Comparison of ENCODE assay signal across 8 cellular contexts in genomic region chr9:35611230-35611797, GRCh38. TPM values are rescaled to one million over a fixed set of nuclear protein-coding genes. Genes with fewer than 3 reads are reported as not detected.
DNase-seq lines count a peak whose midpoint lies in the region; ATAC-seq and TF ChIP-seq lines count a peak whose summit lies in the region.
"Had no signal": no experiment of that assay in that cellular context is flagged by ENCODE, and none has a peak within 500 bp of the region (broad histone marks: within the 10 kb centered on the region; RNA-seq: fewer than 3 reads in every experiment).

No MANE protein-coding gene starts in this region.

- no peaks in the 10 kb centered on the region for H3K27me3 Mint-ChIP-seq in T-helper 2 cell treated with Interferon-gamma antibody and Interleukin-4, amounts not matched to agents 5 μg/mL and 100 μg/mL, for 36 hours (ENCODE audit: low read depth)

- H3K36me3 Mint-ChIP-seq in T-helper 2 cell treated with Interferon-gamma antibody and Interleukin-4, amounts not matched to agents 5 μg/mL and 100 μg/mL, for 36 hours (ENCODE audit: low read depth): peaks cover 22% of the 10 kb centered on the region

- CTCF ChIA-PET in mammary epithelial cell (lab: Charles Lee; ENCODE audit: low non-redundant PET): interaction anchor here (0.6 to 0.7 kb wide), 4 partner anchors 12 to 46 kb away, joined by 3 to 7 read pairs (median 4); no protein-coding TSS in a partner anchor

- DNase-seq in HuH-7 (ENCODE audit: low spot score) (peak; percentile 81), mammary epithelial cell (peak; percentile 12), left lobe of liver (ENCODE audit: low spot score) (no peak), NCI-H1092 treated with DMSO at 0.1 percent for 48 hours (lab: John Stamatoyannopoulos, UW) (no peak)
- peak; percentile 38 for DNase-seq in T-helper 2 cell treated with Interferon-gamma antibody and Interleukin-4, amounts not matched to agents 5 μg/mL and 100 μg/mL, for 36 hours (ENCODE audit: low spot score)
- peak; percentile 27 for DNase-seq in stimulated activated CD8-positive, alpha-beta memory T cell treated with anti-CD3 and anti-CD28 coated beads, Interleukin-15, amount 100 ng/mL, for 1 hour (ENCODE audit: low read depth)

- peak; percentile 84 for ATAC-seq in left lobe of liver

- intact Hi-C loops in mammary epithelial cell (cut with micrococcal nuclease): no loop called here

- H3K9me3 ChIP-seq in mammary epithelial cell (replicated peaks; ENCODE audit: insufficient read depth, low read length): no peaks in the 10 kb centered on the region

- H3K4me3 Mint-ChIP-seq in T-helper 2 cell treated with Interferon-gamma antibody and Interleukin-4, amounts not matched to agents 5 μg/mL and 100 μg/mL, for 36 hours: no peak overlapping the region

- H3K4me1 ChIP-seq in mammary epithelial cell (ENCODE audit: insufficient read depth, low read length): peaks cover 6% of the 10 kb centered on the region

- no TSS peak for BruUV-seq in mammary epithelial cell (replicated peaks; lab: Mats Ljungman, UMichigan)

- peak; percentile 82 for TF ChIP-seq CTCF in GM12875 (IDR thresholded peaks at IDR 0.05; ENCODE audit: borderline replicate concordance, insufficient read depth, low read depth, low read length)
- TF ChIP-seq CTCF in mammary epithelial cell (conservative IDR thresholded peaks at IDR 0.05 in 1 of 2, IDR thresholded peaks at IDR 0.05 in 1 of 2; ENCODE audit: extremely low read depth in 1 of 2, insufficient read depth in 1 of 2, low read depth in 1 of 2, low read length in 2 of 2): peak; percentile 72

- no peak overlapping the region for H3K27ac Mint-ChIP-seq in T-helper 2 cell treated with Interferon-gamma antibody and Interleukin-4, amounts not matched to agents 5 μg/mL and 100 μg/mL, for 36 hours

- H3K27ac ChIP-seq in mammary epithelial cell (ENCODE audit: insufficient read depth, low read depth, low read length): no peak overlapping the region

- dilution Hi-C loops in mammary epithelial cell (cut with HindIII; ENCODE audit: low sequenced_read_pairs): no loop called here

- no peaks in the 10 kb centered on the region for H3K36me3 ChIP-seq in mammary epithelial cell (ENCODE audit: insufficient read depth, low read length)

- no peak overlapping the region for H3K4me3 ChIP-seq in GM12875 (ENCODE audit: low read depth, low read length)
- H3K4me3 ChIP-seq in mammary epithelial cell (replicated peaks in 1 of 3; ENCODE audit: insufficient read depth in 1 of 3, low read depth in 2 of 3, low read length in 3 of 3): no peak overlapping the region

- H4K20me1 ChIP-seq in mammary epithelial cell (ENCODE audit: insufficient read depth, low read length): no peaks in the 10 kb centered on the region

- H3K4me1 Mint-ChIP-seq in T-helper 2 cell treated with Interferon-gamma antibody and Interleukin-4, amounts not matched to agents 5 μg/mL and 100 μg/mL, for 36 hours (ENCODE audit: low read depth): peaks cover 13% of the 10 kb centered on the region

- in situ Hi-C loops in mammary epithelial cell (cut with MboI; ENCODE audit: low sequenced_read_pairs in 2 of 2): no loop called here

- no peak overlapping the region for H3K4me2 ChIP-seq in mammary epithelial cell (ENCODE audit: insufficient read depth, low read depth, low read length)

- 41% methylated on average over 8 of the region's 8 CpGs for WGBS in mammary epithelial cell (ENCODE audit: low coverage, missing lambda C conversion rate)

- H3K79me2 ChIP-seq in mammary epithelial cell (ENCODE audit: insufficient read depth, low read length): peaks cover 12% of the 10 kb centered on the region

- H3K27me3 ChIP-seq in mammary epithelial cell (ENCODE audit: insufficient read depth, low read length): no peaks in the 10 kb centered on the region

- H2AFZ ChIP-seq in mammary epithelial cell (ENCODE audit: low read depth, low read length): no peak overlapping the region

- H3K9me3 Mint-ChIP-seq in T-helper 2 cell treated with Interferon-gamma antibody and Interleukin-4, amounts not matched to agents 5 μg/mL and 100 μg/mL, for 36 hours: no peaks in the 10 kb centered on the region

- H3K9ac ChIP-seq in mammary epithelial cell (ENCODE audit: insufficient read depth, low read length): no peak overlapping the region

RNA-seq across cellular contexts. Expression of gene TESK1, which starts 6.3 kb away (rescaled TPM):
- total RNA-seq in mammary epithelial cell: 10 to 100 TPM; 22.7 to 37.9 TPM
- 13.1 TPM for polyA plus RNA-seq in mammary epithelial cell
- 24.4 TPM for polyA minus RNA-seq in mammary epithelial cell
- total RNA-seq in left lobe of liver: 15.6 TPM

RNA-seq across cellular contexts. Expression of gene CD72, which starts 6.9 kb away (rescaled TPM):
- total RNA-seq in mammary epithelial cell (1 to 10 TPM; 1.5 to 1.7 TPM), left lobe of liver (0.93 TPM)
- 0.49 TPM for polyA plus RNA-seq in mammary epithelial cell
- polyA minus RNA-seq in mammary epithelial cell: not detected

RNA-seq across cellular contexts. Expression of gene SIT1, which starts 39.4 kb away (rescaled TPM):
- total RNA-seq in mammary epithelial cell: not detected
- polyA plus RNA-seq in mammary epithelial cell: not detected
- polyA minus RNA-seq in mammary epithelial cell: not detected
- 0.23 TPM for total RNA-seq in left lobe of liver
- total RNA-seq: temporal lobe had no signal

RNA-seq across cellular contexts. Expression of gene RMRP, which starts 46.5 kb away (rescaled TPM):
- total RNA-seq in mammary epithelial cell (over 10,000 TPM; 16,267 to 114,057 TPM), left lobe of liver (13,056 TPM)
- 37.3 TPM for polyA plus RNA-seq in mammary epithelial cell
- polyA minus RNA-seq in mammary epithelial cell: 5,045 TPM

RNA-seq across cellular contexts. Expression of gene CCDC107, which starts 46.8 kb away (rescaled TPM):
- 10 to 100 TPM; 16.3 TPM for total RNA-seq in mammary epithelial cell
- polyA plus RNA-seq in mammary epithelial cell: 13.4 TPM
- polyA minus RNA-seq in mammary epithelial cell: 2.9 TPM
- total RNA-seq in left lobe of liver: 12.6 TPM

Comparison
In these comparisons a context has a peak if more than half of its experiments do, and no peak if none do; other contexts are left out.
1. DNase-seq: peak in HuH-7 (single experiment), T-helper 2 cell treated with Interferon-gamma antibody and Interleukin-4, amounts not matched to agents 5 μg/mL and 100 μg/mL, for 36 hours (single experiment), mammary epithelial cell (single experiment) and stimulated activated CD8-positive, alpha-beta memory T cell treated with anti-CD3 and anti-CD28 coated beads, Interleukin-15, amount 100 ng/mL, for 1 hour (single experiment); none in left lobe of liver (single experiment) and NCI-H1092 treated with DMSO at 0.1 percent for 48 hours (single experiment).